23 cellular contexts compared by ENCODE assay signal in genomic region chr3:40324621-40325020, GRCh38. TPM values are rescaled to one million over a fixed set of nuclear protein-coding genes. Genes with fewer than 3 reads are reported as not detected.
DNase-seq lines count a peak whose midpoint lies in the region; ATAC-seq, FAIRE-seq and TF ChIP-seq lines count a peak whose summit lies in the region.
"Had no signal": no experiment of that assay in that cellular context is flagged by ENCODE, and none has a peak within 500 bp of the region (broad histone marks: within the 10 kb centered on the region; RNA-seq: fewer than 3 reads in every experiment).

No MANE protein-coding gene starts in this region.

- no peak overlapping the region for H3K27ac ChIP-seq in DOHH2 (ENCODE audit: low read depth, low read length)
- no peak overlapping the region for H3K27ac ChIP-seq in GM12878 (ENCODE audit: control insufficient read depth, insufficient read depth)
- H3K27ac ChIP-seq in gastrocnemius medialis = no peak overlapping the region
- no peak overlapping the region for H3K27ac ChIP-seq in colonic mucosa
- H3K27ac ChIP-seq: A549 had no signal

- H3K36me3 ChIP-seq in DOHH2 (ENCODE audit: control insufficient read depth, low read length) = no peaks in the 10 kb centered on the region
- no peaks in the 10 kb centered on the region for H3K36me3 ChIP-seq in GM12878 (ENCODE audit: control insufficient read depth in 2 of 2, insufficient read depth in 2 of 2, low read length in 1 of 2)
- no peaks in the 10 kb centered on the region for H3K36me3 ChIP-seq in gastrocnemius medialis
- H3K36me3 ChIP-seq in colonic mucosa = no peaks in the 10 kb centered on the region

- no peaks in the 10 kb centered on the region for H3K36me3 Mint-ChIP-seq in MCF 10A (ENCODE audit: insufficient read depth, unreplicated experiment)
- H3K36me3 Mint-ChIP-seq: CD8-positive, alpha-beta T cell had no signal

- DNase-seq in NCI-H526 (lab: John Stamatoyannopoulos, UW) (peak; percentile 93 to 96), OCI-M1 (lab: John Stamatoyannopoulos, UW) (peak; percentile 6), GM12878 (ENCODE audit: low read depth, low spot score) (no peak), gastrocnemius medialis (no peak), MCF 10A (ENCODE audit: unreplicated experiment) (no peak), colonic mucosa (no peak)
- DNase-seq: 8988T; ACHN; AML-193; C1 segment of cervical spinal cord; Caco-2; CD8-positive, alpha-beta T cell; DMS153; DND-41; EL; GDM1; H7; HCEC 1CT had no signal

- H3K27me3 ChIP-seq in DOHH2 (ENCODE audit: control insufficient read depth, low read length) (no peaks in the 10 kb centered on the region), GM12878 (replicated peaks in 1 of 2; ENCODE audit: control insufficient read depth in 2 of 2, insufficient read depth in 2 of 2, low read length in 1 of 2) (no peaks in the 10 kb centered on the region), gastrocnemius medialis (no peaks in the 10 kb centered on the region), colonic mucosa (no peaks in the 10 kb centered on the region)

- intact Hi-C loops in GM12878 (cut with micrococcal nuclease; ENCODE audit: unreplicated experiment) = loop anchor here (5.0 to 10.0 kb wide), 5 partner anchors 128 to 1558 kb away; partner anchors contain the start of gene ZNF621
- intact Hi-C loops in gastrocnemius medialis (cut with DNase I; ENCODE audit: low total_unique reads) = loop anchor here (5.0 kb wide), 1 partner anchor 128 kb away; no protein-coding TSS in a partner anchor
- intact Hi-C loops in MCF 10A (cut with micrococcal nuclease) = loop anchor here (5.0 kb wide), 1 partner anchor 398 kb away; no protein-coding TSS in a partner anchor
- intact Hi-C loops in colonic mucosa (cut with DNase I) = loop anchor here (10.0 kb wide), 2 partner anchors 260 to 1560 kb away; no protein-coding TSS in a partner anchor

- no peak overlapping the region for H3K4me3 Mint-ChIP-seq in MCF 10A (ENCODE audit: unreplicated experiment)
- H3K4me3 Mint-ChIP-seq: CD8-positive, alpha-beta T cell had no signal

- H3K27me3 Mint-ChIP-seq in MCF 10A (ENCODE audit: insufficient read depth, unreplicated experiment) = no peaks in the 10 kb centered on the region

- no peak for TF ChIP-seq RAD21 in GM12878 (IDR thresholded peaks at IDR 0.05; ENCODE audit: insufficient read depth, low read depth, low read length)

- ATAC-seq in GM12878 (peak; percentile 51), gastrocnemius medialis (no peak)
- ATAC-seq: A549; CD8-positive, alpha-beta T cell had no signal

- SMC1A ChIA-PET in GM12878 (lab: Charles Lee; ENCODE audit: uncharacterized antibody, unreplicated experiment) = no interaction called here

- BruUV-seq in GM12878 (replicated peaks; lab: Mats Ljungman, UMichigan) (no TSS peak), MCF 10A (replicated peaks; lab: Mats Ljungman, UMichigan) (no TSS peak)

- no peaks in the 10 kb centered on the region for H3K9me3 Mint-ChIP-seq in MCF 10A (ENCODE audit: unreplicated experiment)
- H3K9me3 Mint-ChIP-seq: CD8-positive, alpha-beta T cell had no signal

- CTCF ChIA-PET in GM12878 (lab: Yijun Ruan, JAX) = interaction anchor here (1.0 to 1.3 kb wide), 2 partner anchors 11 to 133 kb away, joined by 3 to 4 read pairs; no protein-coding TSS in a partner anchor
- CTCF ChIA-PET in MCF 10A (lab: Yijun Ruan, JAX) = interaction anchor here (0.6 kb wide), 2 partner anchors 253 to 474 kb away, joined by 3 read pairs; no protein-coding TSS in a partner anchor

- in situ Hi-C loops in GM12878 (cut with MboI) = loop anchor here (5.0 to 25.0 kb wide), 3 partner anchors 258 to 1788 kb away; no protein-coding TSS in a partner anchor
- in situ Hi-C loops in gastrocnemius medialis (cut with MboI; ENCODE audit: low sequenced_read_pairs in 4 of 4) = loop anchor here (5.0 to 25.0 kb wide), 8 partner anchors 130 to 1563 kb away; partner anchors contain the start of genes ZNF621 (in 2 of the 4), CTNNB1 (in 1 of the 4), RPL14 (in 1 of the 4) and RPSA (in 1 of the 4)

- no peaks in the 10 kb centered on the region for H4K20me1 ChIP-seq in DOHH2 (ENCODE audit: control insufficient read depth, insufficient read depth, low read depth, low read length)
- no peaks in the 10 kb centered on the region for H4K20me1 ChIP-seq in GM12878 (ENCODE audit: control insufficient read depth, insufficient read depth)

- H3K9me3 ChIP-seq in DOHH2 (ENCODE audit: control insufficient read depth, insufficient read depth, low read length) (no peaks in the 10 kb centered on the region), GM12878 (replicated peaks; ENCODE audit: control insufficient read depth, insufficient read depth, low read length) (no peaks in the 10 kb centered on the region), gastrocnemius medialis (no peaks in the 10 kb centered on the region), colonic mucosa (no peaks in the 10 kb centered on the region)
- H3K9me3 ChIP-seq: A549, Caco-2 had no signal

- H3K27ac Mint-ChIP-seq in MCF 10A (ENCODE audit: low read depth, unreplicated experiment) = no peak overlapping the region
- H3K27ac Mint-ChIP-seq: CD8-positive, alpha-beta T cell had no signal

- H3K79me2 ChIP-seq in DOHH2 (ENCODE audit: control insufficient read depth, low read length) = no peaks in the 10 kb centered on the region
- no peaks in the 10 kb centered on the region for H3K79me2 ChIP-seq in GM12878 (ENCODE audit: control insufficient read depth, insufficient read depth, low read length)

- peak overlapping the region; percentile 36 for H3K4me2 ChIP-seq in DOHH2 (ENCODE audit: low read length)
- no peak overlapping the region for H3K4me2 ChIP-seq in GM12878 (ENCODE audit: control insufficient read depth, insufficient read depth)
- H3K4me2 ChIP-seq: A549 had no signal

- H3K9ac ChIP-seq in GM12878 (ENCODE audit: control insufficient read depth, insufficient read depth, low read length) (no peak overlapping the region), colonic mucosa (ENCODE audit: low read depth in 2 of 2, low read length in 2 of 2) (no peak overlapping the region)

- FAIRE-seq in GM12878 (lab: Jason Lieb, UNC) = no peak
- FAIRE-seq: A549, GM12891, GM18507, H1 had no signal

- TF ChIP-seq EP300 in GM12878 (IDR thresholded peaks at IDR 0.05; ENCODE audit: borderline replicate concordance in 1 of 2, control insufficient read depth in 1 of 2, low read depth in 2 of 2, low read length in 2 of 2) = peak in 1 of 2 experiments; percentile 17; a peak in 2 of 4 replicates

- RAD21 ChIA-PET in GM12878 (lab: Charles Lee; ENCODE audit: unreplicated experiment) = no interaction called here

- POLR2A ChIA-PET in GM12878 (lab: Charles Lee) = no interaction called here
- POLR2A ChIA-PET in MCF 10A (lab: Yijun Ruan, JAX) = interaction anchor here (0.6 kb wide), 1 partner anchor 133 kb away, joined by 4 read pairs; the partner anchor contains the start of gene RPL14

- TF ChIP-seq CTCF in DOHH2 (IDR thresholded peaks at IDR 0.05; ENCODE audit: low read depth, low read length, poor library complexity, severe bottlenecking) (no peak), GM12878 (IDR thresholded peaks at IDR 0.05 in 2 of 3, conservative IDR thresholded peaks at IDR 0.05 in 1 of 3; ENCODE audit: control insufficient read depth in 2 of 3, extremely low read depth in 1 of 3, insufficient read depth in 1 of 3, low read depth in 3 of 3, low read length in 3 of 3) (no peak), gastrocnemius medialis (IDR thresholded peaks at IDR 0.05 in 4 of 5, conservative IDR thresholded peaks at IDR 0.05 in 1 of 5) (no peak), MCF 10A (IDR thresholded peaks at IDR 0.05; ENCODE audit: unreplicated experiment) (no peak), colonic mucosa (IDR thresholded peaks at IDR 0.05) (no peak)

- H3K4me1 Mint-ChIP-seq in MCF 10A (ENCODE audit: insufficient read depth, unreplicated experiment) = no peaks in the 10 kb centered on the region

- H3F3A ChIP-seq in DOHH2 (ENCODE audit: control insufficient read depth, insufficient read depth) = peaks cover 9% of the 10 kb centered on the region

- WGBS in GM12878 (ENCODE audit: insufficient coverage, insufficient replicate concordance, low lambda C conversion rate, missing lambda C conversion rate) = 4% methylated on average over 4 of the region's 4 CpGs

- H3K4me1 ChIP-seq in DOHH2 (ENCODE audit: control insufficient read depth, low read length) (peaks cover 55% of the 10 kb centered on the region), GM12878 (ENCODE audit: control insufficient read depth, insufficient read depth, low read length) (peaks cover 4% of the 10 kb centered on the region; the same call in 1 of the 2 replicates), gastrocnemius medialis (no peaks in the 10 kb centered on the region), colonic mucosa (no peaks in the 10 kb centered on the region)
- H3K4me1 ChIP-seq: A549 had no signal

- H3K9me2 ChIP-seq in DOHH2 (replicated peaks; ENCODE audit: control insufficient read depth, low read length) = no peaks in the 10 kb centered on the region

- H2AFZ ChIP-seq in GM12878 (ENCODE audit: control insufficient read depth, low read depth, low read length) = no peak overlapping the region

- H3K4me3 ChIP-seq in DOHH2 (ENCODE audit: low read length) (peak overlapping the region; percentile 23; the same call in 1 of the 2 replicates), GM12878 (no peak overlapping the region), gastrocnemius medialis (no peak overlapping the region), colonic mucosa (no peak overlapping the region)
- H3K4me3 ChIP-seq: A549 had no signal

- no peak for TF ChIP-seq POLR2A in GM12878 (IDR thresholded peaks at IDR 0.05; ENCODE audit: low read depth, low read length)
- no peak for TF ChIP-seq POLR2A in gastrocnemius medialis (IDR thresholded peaks at IDR 0.05)

TF ChIP-seq in GM12878, 131 proteins besides CTCF, POLR2A, EP300 and RAD21 (continues in another document):
- peak in 1 of 2 experiments; percentile 44; a peak in 2 of 4 replicates for TF ChIP-seq IKZF2 (IDR thresholded peaks at IDR 0.05)

RNA-seq across cellular contexts. Expression of gene EIF1B, which starts 15.1 kb away (rescaled TPM):
- total RNA-seq in GM12878 (2013; cell fraction: nucleolus; rRNA removed) = 20.5 and 22.9 TPM in 2 replicates
- 15.4 and 18.4 TPM in 2 replicates for total RNA-seq in GM12878 (2014; rRNA removed)
- total RNA-seq in GM12878 (2014; rRNA removed; fragmentation: Illumina TruSeq; extraction: Trizol) = 35.7 and 36.2 TPM in 2 replicates
- 35.7 and 38.9 TPM in 2 replicates for total RNA-seq in GM12878 (2021)
- polyA plus RNA-seq in GM12878 (2011; ENCODE audit: low read depth) = 46.4 TPM
- polyA plus RNA-seq in GM12878 (2011; rRNA removed) = 28.8 and 34.8 TPM in 2 replicates
- 11.1 and 12.5 TPM in 2 replicates for polyA plus RNA-seq in GM12878 (2011; cell fraction: cytosol; rRNA removed)
- 17.4 and 18.8 TPM in 2 replicates for polyA plus RNA-seq in GM12878 (2011; cell fraction: nucleus; rRNA removed)
- polyA plus RNA-seq in GM12878 (2012) = 61.0 and 62.8 TPM in 2 replicates
- 50.0 and 50.2 TPM in 2 replicates for polyA plus RNA-seq in GM12878 (2014; fragmentation: Illumina TruSeq; extraction: Trizol)
- polyA plus RNA-seq in GM12878 (2014; fragmentation: Nextera tagmentation; extraction: Ambion mirVana) = 10 to 100 TPM; 69.3 to 75.6 TPM
- 31.4 and 32.4 TPM in 2 replicates for polyA plus RNA-seq in GM12878 (2014; rRNA removed)
- 10 to 100 TPM; 69.4 to 72.5 TPM for polyA plus RNA-seq in GM12878 (2016; fragmentation: Nextera tagmentation; extraction: Ambion mirVana)
- 3.5 and 3.7 TPM in 2 replicates for polyA minus RNA-seq in GM12878 (2011; rRNA and poly(A)+ RNA removed)
- polyA minus RNA-seq in GM12878 (2011; cell fraction: cytosol; rRNA and poly(A)+ RNA removed) = 4.1 and 11.2 TPM in 2 replicates
- polyA minus RNA-seq in GM12878 (2011; cell fraction: nucleus; rRNA and poly(A)+ RNA removed) = 7.0 and 8.0 TPM in 2 replicates
- 10 to 100 TPM; 12.9 to 32.7 (median 24.5) TPM for total RNA-seq in gastrocnemius medialis
- 69.3 and 87.2 TPM in 2 replicates for total RNA-seq in MCF 10A (2022)
- total RNA-seq in colonic mucosa = 10 to 100 TPM; 32.0 to 52.4 TPM

Comparison
In these comparisons a context has a peak if more than half of its experiments do, and no peak if none do; other contexts are left out.
1. DNase-seq: peak in NCI-H526 (2 of 2) and OCI-M1 (single experiment); none in GM12878 (single experiment), gastrocnemius medialis (0 of 2), MCF 10A (single experiment) and colonic mucosa (single experiment).